In genomic region chr17:49031965-49032928, GRCh38 we compare ENCODE assay signal across 9 cellular contexts. TPM values are rescaled to one million over a fixed set of nuclear protein-coding genes. Genes with fewer than 3 reads are reported as not detected.
DNase-seq lines count a peak whose midpoint lies in the region; ATAC-seq and TF ChIP-seq lines count a peak whose summit lies in the region.
"Had no signal": no experiment of that assay in that cellular context is flagged by ENCODE, and none has a peak within 500 bp of the region (broad histone marks: within the 10 kb centered on the region; RNA-seq: fewer than 3 reads in every experiment).

No MANE protein-coding gene starts in this region.

- no peak for TF ChIP-seq POLR2A in heart left ventricle (IDR thresholded peaks at IDR 0.05)

- H3K36me3 ChIP-seq in heart left ventricle: no peaks in the 10 kb centered on the region

- H3K27me3 ChIP-seq in heart left ventricle: peaks cover 0 to 34% (median 3%) of the 10 kb centered on the region in 9 donors

- peaks cover 23% of the 10 kb centered on the region for H3K27me3 Mint-ChIP-seq in activated naive CD8-positive, alpha-beta T cell treated with anti-CD3 and anti-CD28 coated beads for 36 hours

- H3K27ac ChIP-seq in heart left ventricle: no peak overlapping the region

- no peak overlapping the region for H3K27ac Mint-ChIP-seq in activated naive CD8-positive, alpha-beta T cell treated with anti-CD3 and anti-CD28 coated beads for 36 hours
- H3K27ac Mint-ChIP-seq: dendritic cell treated with granulocyte-macrophage colony-stimulating factor and Interleukin-4, amounts not matched to agents 40 ng/mL and 50 ng/mL, for 4 days had no signal

- no peak overlapping the region for H3K4me3 ChIP-seq in heart left ventricle

- no peaks in the 10 kb centered on the region for H3K9me3 ChIP-seq in heart left ventricle

- 39 to 43% (median 40%) methylated on average over 11 of the region's 11 CpGs for WGBS in heart left ventricle, 4 donors

- TF ChIP-seq CTCF in heart left ventricle (IDR thresholded peaks at IDR 0.05): peak; percentile 69 to 81 (median 74)

- H3K4me1 ChIP-seq in heart left ventricle: peaks cover 0 to 3% (median 0%) of the 10 kb centered on the region in 12 donors

- peak; percentile 90 for DNase-seq in ELF-1 (ENCODE audit: low read depth, low spot score)
- peak; percentile 90 to 92 for DNase-seq in Kasumi-1 (lab: John Stamatoyannopoulos, UW)
- peak; percentile 84 for DNase-seq in OCI-M1 (lab: John Stamatoyannopoulos, UW)
- peak; percentile 47 for DNase-seq in activated naive CD8-positive, alpha-beta T cell treated with anti-CD3 and anti-CD28 coated beads for 36 hours
- DNase-seq in heart left ventricle: peak in 1 of 5 donors; percentile 25
- DNase-seq in sciatic nerve (ENCODE audit: low spot score): no peak

- peaks cover 2% of the 10 kb centered on the region for H3K9me3 Mint-ChIP-seq in activated naive CD8-positive, alpha-beta T cell treated with anti-CD3 and anti-CD28 coated beads for 36 hours

- no peak overlapping the region for H3K4me3 Mint-ChIP-seq in activated naive CD8-positive, alpha-beta T cell treated with anti-CD3 and anti-CD28 coated beads for 36 hours
- H3K4me3 Mint-ChIP-seq: dendritic cell treated with granulocyte-macrophage colony-stimulating factor and Interleukin-4, amounts not matched to agents 40 ng/mL and 50 ng/mL, for 4 days had no signal

- intact Hi-C loops in heart left ventricle (cut with DNase I): loop anchor here (5.0 to 10.0 kb wide), 13 partner anchors 87 to 360 kb away; partner anchors contain the start of genes ATP5MC1 (in 1 of the 10), SNF8 (in 1 of the 10), TTLL6 (in 1 of the 10) and UBE2Z (in 1 of the 10)
- intact Hi-C loops in sciatic nerve (cut with DNase I): no loop called here

- H3K4me1 Mint-ChIP-seq in activated naive CD8-positive, alpha-beta T cell treated with anti-CD3 and anti-CD28 coated beads for 36 hours: peaks cover 5% of the 10 kb centered on the region

- H3K36me3 Mint-ChIP-seq in activated naive CD8-positive, alpha-beta T cell treated with anti-CD3 and anti-CD28 coated beads for 36 hours: no peaks in the 10 kb centered on the region

- peak in 3 of 4 donors; percentile 66 to 88 (median 69) for ATAC-seq in heart left ventricle
- ATAC-seq in sciatic nerve: peak; percentile 46
- no peak for ATAC-seq in GM19467 (IDR thresholded peaks at IDR 0.05; ENCODE audit: unreplicated experiment)
- ATAC-seq in GM18502 (IDR thresholded peaks at IDR 0.05; ENCODE audit: poor library complexity, unreplicated experiment): no peak

RNA-seq across cellular contexts. Expression of gene IGF2BP1, which starts 35.1 kb away (rescaled TPM):
- 1 to 10 TPM; 1.1 to 1.3 TPM for total RNA-seq in activated naive CD8-positive, alpha-beta T cell treated with anti-CD3 and anti-CD28 coated beads for 36 hours
- total RNA-seq in heart left ventricle: not detected
- polyA plus RNA-seq in heart left ventricle: under 1 TPM in 1 of 2 donors, not detected in 1; 0.01 TPM
- not detected for total RNA-seq in sciatic nerve

Comparison
In these comparisons a context has a peak if more than half of its experiments do, and no peak if none do; other contexts are left out.
1. ATAC-seq: peak in heart left ventricle (3 of 4) and sciatic nerve (single experiment); none in GM19467 (single experiment) and GM18502 (single experiment).